In genomic region chr5:124309241-124309977, GRCh38 we compare ENCODE assay signal across 1 cellular context.
TF ChIP-seq lines count a peak whose summit lies in the region.

No MANE protein-coding gene starts in this region.

TF ChIP-seq in WTC11, 78 proteins besides CTCF, POLR2A, EP300 and RAD21 (continued from another document):
- TF ChIP-seq E2F5 (CRISPR knock-in tag; IDR thresholded peaks at IDR 0.05) (no peak), ZNF121 (CRISPR knock-in tag; IDR thresholded peaks at IDR 0.05) (no peak), MAX (CRISPR knock-in tag; IDR thresholded peaks at IDR 0.05) (peak; percentile 31; the same call in 1 of the 2 replicates), ZNF512 (CRISPR knock-in tag; IDR thresholded peaks at IDR 0.05; ENCODE audit: borderline replicate concordance) (no peak), USF2 (CRISPR knock-in tag; IDR thresholded peaks at IDR 0.05) (peak; percentile 49), E2F4 (CRISPR knock-in tag; IDR thresholded peaks at IDR 0.05; ENCODE audit: borderline replicate concordance, low read depth) (no peak), ETV6 (CRISPR knock-in tag; IDR thresholded peaks at IDR 0.05) (no peak), NFYB (CRISPR knock-in tag; conservative IDR thresholded peaks at IDR 0.05; ENCODE audit: low read depth) (no peak), ZSCAN18 (CRISPR knock-in tag; IDR thresholded peaks at IDR 0.05) (no peak), PRDM15 (CRISPR knock-in tag; IDR thresholded peaks at IDR 0.05) (no peak), ATF6 (CRISPR knock-in tag; IDR thresholded peaks at IDR 0.05) (no peak)
